20 cellular contexts compared by ENCODE assay signal in the genomic region with DNA sequence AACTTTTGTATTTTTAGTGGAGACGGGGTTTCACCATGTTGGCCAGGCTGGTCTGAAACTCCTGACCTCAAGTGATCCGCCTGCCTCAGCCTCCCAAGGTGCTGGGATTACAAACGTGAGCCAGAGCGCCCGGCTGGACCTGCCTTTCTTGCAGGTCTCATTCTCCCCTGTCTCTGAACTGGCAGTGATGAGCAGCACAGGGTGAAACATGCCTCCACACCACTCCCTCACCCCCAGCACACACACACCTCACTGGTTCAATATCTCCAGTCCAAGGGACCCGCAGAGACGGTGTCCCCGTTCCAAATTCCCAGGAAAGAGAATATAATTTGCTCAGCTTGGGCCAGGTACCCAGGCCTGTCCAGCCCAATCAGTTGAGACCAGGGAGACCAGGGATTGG. TPM values are rescaled to one million over a fixed set of nuclear protein-coding genes. Genes with fewer than 3 reads are reported as not detected.
"Had no signal": no experiment of that assay in that cellular context is flagged by ENCODE, and none has a peak within 500 bp of the region (broad histone marks: within the 10 kb centered on the region; RNA-seq: fewer than 3 reads in every experiment).

No MANE protein-coding gene starts in this region.

- H3K4me3 ChIP-seq: MG63 had no signal

- H3K4me2 ChIP-seq: SK-N-SH had no signal

- H3K27me3 ChIP-seq: MG63 had no signal

- DNase-seq: IMR-90, Karpas-422, KG1, MG63, NCI-H1092 treated with DMSO at 0.1 percent for 48 hours, NCI-H1436, NCI-H187, NCI-H2029, NCI-H2081 treated with DMSO at 0.1 percent for 48 hours, NCI-H2171, NCI-H226, NCI-H446, NCI-H510A, NCI-H524 treated with DMSO at 0.1 percent for 48 hours, NCI-H69, NCI-H774, SHP77, SK-N-SH had no signal

- H3K9ac ChIP-seq: SK-N-SH had no signal

- H3K9me2 ChIP-seq: SK-N-SH had no signal

- H3K36me3 ChIP-seq: MG63 had no signal

- H3K27ac ChIP-seq: RWPE1 had no signal

RNA-seq across cellular contexts. Expression of gene SLC5A11, which starts 23.3 kb away (rescaled TPM):
- total RNA-seq: SK-MEL-5 had no signal
- polyA plus RNA-seq: IMR-90, SK-N-SH had no signal
